1 cellular context compared by ENCODE assay signal in genomic region chr6:31158863-31159855, GRCh38.
TF ChIP-seq lines count a peak whose summit lies in the region.

No MANE protein-coding gene starts in this region.

TF ChIP-seq in HepG2, 621 proteins besides CTCF, POLR2A, EP300 and RAD21 (continues in another document):
- TF ChIP-seq ZMYM3 (CRISPR knock-in tag; IDR thresholded peaks at IDR 0.05) = no peak
- TF ChIP-seq ZBTB21 (CRISPR knock-in tag; IDR thresholded peaks at IDR 0.05) = no peak
- TF ChIP-seq TIGD3 (CRISPR knock-in tag; IDR thresholded peaks at IDR 0.05; ENCODE audit: borderline replicate concordance) = no peak
- TF ChIP-seq ZKSCAN8 (CRISPR knock-in tag; IDR thresholded peaks at IDR 0.05; ENCODE audit: borderline replicate concordance) = no peak
- no peak for TF ChIP-seq ZSCAN20 (CRISPR knock-in tag; IDR thresholded peaks at IDR 0.05; ENCODE audit: borderline replicate concordance)
- peak; percentile 73 for TF ChIP-seq FOXC1 (CRISPR knock-in tag; IDR thresholded peaks at IDR 0.05; ENCODE audit: borderline replicate concordance)
- no peak for TF ChIP-seq SOX5 (CRISPR knock-in tag; IDR thresholded peaks at IDR 0.05; ENCODE audit: borderline replicate concordance)
- peak; percentile 45; the same call in 1 of the 2 replicates for TF ChIP-seq DZIP1 (CRISPR knock-in tag; IDR thresholded peaks at IDR 0.05)
- no peak for TF ChIP-seq KLF13 (CRISPR knock-in tag; IDR thresholded peaks at IDR 0.05)
- TF ChIP-seq ZNF281 (CRISPR knock-in tag; IDR thresholded peaks at IDR 0.05; ENCODE audit: borderline replicate concordance) = no peak
- TF ChIP-seq DMAP1 (CRISPR knock-in tag; IDR thresholded peaks at IDR 0.05) = no peak
- no peak for TF ChIP-seq THAP11 (CRISPR knock-in tag; IDR thresholded peaks at IDR 0.05)
- TF ChIP-seq PITX1 (CRISPR knock-in tag; IDR thresholded peaks at IDR 0.05) = no peak
- TF ChIP-seq FOSL2 (CRISPR knock-in tag; IDR thresholded peaks at IDR 0.05) = no peak
- TF ChIP-seq CBFB (CRISPR knock-in tag; IDR thresholded peaks at IDR 0.05) = no peak
- TF ChIP-seq ZNF703 (CRISPR knock-in tag; IDR thresholded peaks at IDR 0.05; ENCODE audit: borderline replicate concordance) = no peak
- TF ChIP-seq ZNF292 (CRISPR knock-in tag; IDR thresholded peaks at IDR 0.05; ENCODE audit: borderline replicate concordance, low read depth) = no peak
- 0 out of 2 replicates have a peak, but pooled peaks have one; percentile 51 for TF ChIP-seq ARID2 (CRISPR knock-in tag; IDR thresholded peaks at IDR 0.05; ENCODE audit: borderline replicate concordance)
- no peak for TF ChIP-seq LCORL (IDR thresholded peaks at IDR 0.05)
- TF ChIP-seq LCORL (CRISPR knock-in tag; IDR thresholded peaks at IDR 0.05) = no peak
- no peak for TF ChIP-seq ATF1 (CRISPR knock-in tag; IDR thresholded peaks at IDR 0.05)
- no peak for TF ChIP-seq JARID2 (CRISPR knock-in tag; IDR thresholded peaks at IDR 0.05; ENCODE audit: insufficient replicate concordance)
- TF ChIP-seq ZNF574 (CRISPR knock-in tag; IDR thresholded peaks at IDR 0.05) = peak; percentile 44; the same call in 1 of the 2 replicates
- no peak for TF ChIP-seq SIX1 (CRISPR knock-in tag; IDR thresholded peaks at IDR 0.05; ENCODE audit: borderline replicate concordance)
- TF ChIP-seq MLLT10 (CRISPR knock-in tag; IDR thresholded peaks at IDR 0.05) = no peak
- no peak for TF ChIP-seq MAFF (IDR thresholded peaks at IDR 0.05; ENCODE audit: low read depth, low read length)
- TF ChIP-seq ZNF138 (CRISPR knock-in tag; IDR thresholded peaks at IDR 0.05; ENCODE audit: low read depth) = no peak
- TF ChIP-seq FUBP1 (CRISPR knock-in tag; IDR thresholded peaks at IDR 0.05; ENCODE audit: borderline replicate concordance) = no peak
- TF ChIP-seq PRDM4 (CRISPR knock-in tag; IDR thresholded peaks at IDR 0.05; ENCODE audit: borderline replicate concordance) = no peak
- no peak for TF ChIP-seq NFRKB (IDR thresholded peaks at IDR 0.05)
- no peak for TF ChIP-seq DBP (CRISPR knock-in tag; IDR thresholded peaks at IDR 0.05; ENCODE audit: not compliant biosample characterization)
- TF ChIP-seq NBN (conservative IDR thresholded peaks at IDR 0.05) = no peak
- no peak; the same call in 1 of the 2 replicates for TF ChIP-seq ZMAT3 (CRISPR knock-in tag; conservative IDR thresholded peaks at IDR 0.05)
- TF ChIP-seq ZNF101 (CRISPR knock-in tag; IDR thresholded peaks at IDR 0.05; ENCODE audit: borderline replicate concordance, low read depth) = no peak
- TF ChIP-seq HBP1 (CRISPR knock-in tag; IDR thresholded peaks at IDR 0.05; ENCODE audit: low read depth) = no peak
- no peak for TF ChIP-seq ZNF7 (CRISPR knock-in tag; IDR thresholded peaks at IDR 0.05)
- TF ChIP-seq ATF5 (CRISPR knock-in tag; IDR thresholded peaks at IDR 0.05; ENCODE audit: low read depth) = no peak
- no peak for TF ChIP-seq ZNF710 (CRISPR knock-in tag; IDR thresholded peaks at IDR 0.05; ENCODE audit: borderline replicate concordance)
